In the genomic region with DNA sequence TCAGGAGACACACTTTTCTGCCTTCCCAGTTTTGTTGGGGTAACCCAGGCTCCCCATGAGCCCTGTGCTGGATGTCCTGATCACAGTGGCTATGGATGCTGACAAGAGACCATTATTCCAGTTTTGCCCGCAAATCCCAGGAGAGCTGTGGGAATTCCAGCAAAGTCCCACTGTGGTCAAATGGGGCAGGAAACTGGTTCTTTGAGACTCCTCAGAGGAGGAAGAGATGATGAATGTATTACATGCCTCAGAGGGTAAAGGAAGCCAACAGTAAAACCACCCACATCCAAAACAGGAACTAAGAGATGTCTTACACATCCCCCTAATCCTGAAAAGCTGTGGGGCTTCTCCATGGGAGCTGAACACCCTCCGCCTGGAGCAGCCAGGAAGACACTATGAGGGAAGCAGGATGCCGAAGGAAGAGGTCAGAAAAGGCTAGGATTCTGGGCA, we compare ENCODE assay signal across 12 cellular contexts. TPM values are rescaled to one million over a fixed set of nuclear protein-coding genes. Genes with fewer than 3 reads are reported as not detected.
A peak's percentile ranks its signal among the peaks of the same experiment; 100 is the strongest.
DNase-seq lines count a peak whose midpoint lies in the region; ATAC-seq and TF ChIP-seq lines count a peak whose summit lies in the region.
"Had no signal": no experiment of that assay in that cellular context is flagged by ENCODE, and none has a peak within 500 bp of the region (broad histone marks: within the 10 kb centered on the region; RNA-seq: fewer than 3 reads in every experiment).

No MANE protein-coding gene starts in this region.

- TF ChIP-seq CTCF in NB4 (IDR thresholded peaks at IDR 0.05; ENCODE audit: low read depth, low read length) (no peak), right lobe of liver (IDR thresholded peaks at IDR 0.05) (no peak)

- no peak for TF ChIP-seq POLR2A in NB4 (IDR thresholded peaks at IDR 0.05; ENCODE audit: extremely low read depth, insufficient read length)
- TF ChIP-seq POLR2A in right lobe of liver (IDR thresholded peaks at IDR 0.05) = no peak
- TF ChIP-seq POLR2A in erythroblast (IDR thresholded peaks at IDR 0.05; ENCODE audit: low read length) = no peak

- ATAC-seq in GM21423 (IDR thresholded peaks at IDR 0.05; ENCODE audit: unreplicated experiment) (peak; percentile 36), right lobe of liver (no peak)
- ATAC-seq: activated CD8-positive, alpha-beta memory T cell treated with anti-CD3 and anti-CD28 coated beads, Interleukin-2, amount 10 ng/mL, durations not matched to agents 7 days and 5 days had no signal

- no peaks in the 10 kb centered on the region for H3K36me3 ChIP-seq in right lobe of liver

- no peak overlapping the region for H3K27ac ChIP-seq in right lobe of liver
- H3K27ac ChIP-seq: coronary artery, parathyroid adenoma, Peyer's patch had no signal

- DNase-seq in COLO829 (ENCODE audit: low spot score) (peak; percentile 87), NB4 (ENCODE audit: low read depth) (peak; percentile 62), fibroblast of peridontal ligament (ENCODE audit: extremely low read depth) (peak; percentile 33), right lobe of liver (no peak), erythroblast (lab: John Stamatoyannopoulos, UW) (no peak), NCI-H187 (lab: John Stamatoyannopoulos, UW) (no peak), NCI-H2227 (lab: John Stamatoyannopoulos, UW; ENCODE audit: unreplicated experiment) (no peak)
- DNase-seq: activated CD8-positive, alpha-beta memory T cell treated with anti-CD3 and anti-CD28 coated beads, Interleukin-2, amount 10 ng/mL, durations not matched to agents 7 days and 5 days had no signal

- peaks cover 0 to 10% (median 0%) of the 10 kb centered on the region in 4 donors for H3K4me1 ChIP-seq in right lobe of liver
- H3K4me1 ChIP-seq: parathyroid adenoma had no signal

- intact Hi-C loops in right lobe of liver (cut with DNase I) = no loop called here

- H3K9me3 ChIP-seq in right lobe of liver = no peaks in the 10 kb centered on the region
- H3K9me3 ChIP-seq: Peyer's patch had no signal

- H3K4me3 ChIP-seq in NB4 (ENCODE audit: low read depth, low read length) (no peak overlapping the region), right lobe of liver (no peak overlapping the region)
- H3K4me3 ChIP-seq: coronary artery, Peyer's patch had no signal

- H3K27me3 ChIP-seq in right lobe of liver = no peaks in the 10 kb centered on the region
- H3K27me3 ChIP-seq: Peyer's patch had no signal

- 50% methylated on average over 3 of the region's 3 CpGs for WGBS in right lobe of liver (ENCODE audit: insufficient coverage, low coverage, low lambda C conversion rate, missing lambda C conversion rate)

RNA-seq across cellular contexts. Expression of gene MPZL1, which starts 12.8 kb away (rescaled TPM):
- total RNA-seq in right lobe of liver = 10 to 100 TPM; 15.7 to 43.3 (median 18.9) TPM

Comparison
In these comparisons a context has a peak if more than half of its experiments do, and no peak if none do; other contexts are left out.
1. DNase-seq: peak in COLO829 (single experiment), NB4 (single experiment) and fibroblast of peridontal ligament (single experiment); none in right lobe of liver (0 of 3), erythroblast (0 of 2), NCI-H187 (0 of 2) and NCI-H2227 (single experiment).